ENCODE assay signal across 8 cellular contexts in the genomic region with DNA sequence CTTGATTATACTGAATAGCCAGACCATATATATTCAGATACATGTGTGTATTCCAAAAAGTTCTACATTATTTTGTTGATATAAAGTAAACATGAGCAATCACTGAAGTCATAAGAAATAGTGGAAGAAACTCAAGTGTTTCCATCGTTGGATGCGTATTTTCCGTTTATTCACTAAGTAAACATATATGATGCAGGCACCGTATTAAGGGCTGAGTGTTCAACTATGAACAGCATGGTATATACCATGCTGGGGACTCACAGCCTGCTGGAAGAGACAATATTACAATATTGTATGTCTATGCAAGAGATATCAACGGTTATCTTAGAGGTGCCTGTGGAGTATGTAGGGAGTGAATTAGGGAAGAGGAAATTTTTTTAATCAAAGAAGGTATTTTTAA. TPM values are rescaled to one million over a fixed set of nuclear protein-coding genes. Genes with fewer than 3 reads are reported as not detected.
A peak's percentile ranks its signal among the peaks of the same experiment; 100 is the strongest.
DNase-seq lines count a peak whose midpoint lies in the region; ATAC-seq, FAIRE-seq and TF ChIP-seq lines count a peak whose summit lies in the region.

No MANE protein-coding gene starts in this region.

- intact Hi-C loops in endothelial cell of umbilical vein (cut with micrococcal nuclease): loop anchor here (5.0 kb wide), 2 partner anchors 186 to 609 kb away; partner anchors contain the start of gene CMAS

- H3K27ac ChIP-seq in OCI-LY3 (ENCODE audit: low read length) (no peak overlapping the region), endothelial cell of umbilical vein (ENCODE audit: insufficient read depth, low read depth, low read length) (no peak overlapping the region), trophoblast cell (ENCODE audit: low read depth, low read length) (no peak overlapping the region)

- H4K12ac ChIP-seq in trophoblast cell (ENCODE audit: low read depth, low read length): no peak overlapping the region

- H2AK5ac ChIP-seq in trophoblast cell (ENCODE audit: low read length): no peak overlapping the region

- H4K20me1 ChIP-seq in OCI-LY3 (ENCODE audit: insufficient read depth, low read length) (peaks cover 12% of the 10 kb centered on the region; the same call in 1 of the 2 replicates), endothelial cell of umbilical vein (replicated peaks; ENCODE audit: control insufficient read depth, extremely low read depth, insufficient read depth, low read length) (no peaks in the 10 kb centered on the region)

- CTCF ChIA-PET in endothelial cell of umbilical vein (lab: Charles Lee): interaction anchor here (1.2 to 1.7 kb wide), 4 partner anchors 8 to 190 kb away, joined by 3 to 9 read pairs (median 6); no protein-coding TSS in a partner anchor

- H3K9ac ChIP-seq in OCI-LY3 (ENCODE audit: low read length): peak overlapping the region; percentile 98
- peak overlapping the region; percentile 90 for H3K9ac ChIP-seq in endothelial cell of umbilical vein (replicated peaks; ENCODE audit: extremely low read depth, insufficient read depth, low read length)
- no peak overlapping the region for H3K9ac ChIP-seq in trophoblast cell (ENCODE audit: low read length)

- DNase-seq in GM06990 (ENCODE audit: extremely low read depth, insufficient read length): no peak
- no peak for DNase-seq in endothelial cell of umbilical vein (ENCODE audit: low read depth, low spot score)
- peak in 1 of 2 donors; percentile 4 for DNase-seq in trophoblast cell
- no peak for DNase-seq in cerebellar nuclear complex (lab: John Stamatoyannopoulos, UW)
- no peak for DNase-seq in KBM-7

- H3K79me1 ChIP-seq in trophoblast cell (ENCODE audit: low read length): peaks cover 9% of the 10 kb centered on the region

- no peak for FAIRE-seq in endothelial cell of umbilical vein (lab: Jason Lieb, UNC)

- H3K23ac ChIP-seq in trophoblast cell (ENCODE audit: low read length): no peak overlapping the region

- H3K18ac ChIP-seq in trophoblast cell (ENCODE audit: low read length): no peak overlapping the region

- no peaks in the 10 kb centered on the region for H3K9me1 ChIP-seq in endothelial cell of umbilical vein (replicated peaks; ENCODE audit: control insufficient read depth, extremely low read depth, insufficient read depth, low read length)

- in situ Hi-C loops in KBM-7 (cut with MboI; ENCODE audit: low pct_unique_long_range_greater_than_20kb, low sequenced_read_pairs): no loop called here

- H2AFZ ChIP-seq in OCI-LY3 (ENCODE audit: low read depth, low read length): no peak overlapping the region
- no peak overlapping the region for H2AFZ ChIP-seq in endothelial cell of umbilical vein (ENCODE audit: low read depth, low read length)
- no peak overlapping the region for H2AFZ ChIP-seq in trophoblast cell (ENCODE audit: insufficient read depth, low read length, poor library complexity)

- H3K36me3 ChIP-seq in GM06990 (ENCODE audit: control insufficient read depth, insufficient read depth, low read length) (peaks cover 4% of the 10 kb centered on the region; the same call in 1 of the 2 replicates), OCI-LY3 (replicated peaks; ENCODE audit: low read depth, low read length) (peaks cover 19% of the 10 kb centered on the region), endothelial cell of umbilical vein (ENCODE audit: control insufficient read depth in 2 of 2, extremely low read depth in 1 of 2, insufficient read depth in 2 of 2, low read length in 2 of 2) (peaks cover 0 to 3% of the 10 kb centered on the region in 2 experiments), trophoblast cell (ENCODE audit: control insufficient read depth in 1 of 2, insufficient read depth in 2 of 2, low read length in 2 of 2) (no peaks in the 10 kb centered on the region)

- POLR2A ChIA-PET in endothelial cell of umbilical vein (lab: Charles Lee): no interaction called here

- no peak overlapping the region for H2BK12ac ChIP-seq in trophoblast cell (ENCODE audit: low read length)

- H3K14ac ChIP-seq in trophoblast cell (ENCODE audit: low read length): no peak overlapping the region

- TF ChIP-seq CTCF in GM06990 (IDR thresholded peaks at IDR 0.05; ENCODE audit: insufficient read depth, low read length, poor library complexity, severe bottlenecking) (no peak), OCI-LY3 (IDR thresholded peaks at IDR 0.05; ENCODE audit: low read depth, low read length) (no peak), endothelial cell of umbilical vein (IDR thresholded peaks at IDR 0.05; ENCODE audit: extremely low read depth in 1 of 2, insufficient read depth in 1 of 2, low read depth in 1 of 2, low read length in 2 of 2) (no peak)

- WGBS in trophoblast cell (ENCODE audit: extremely low coverage, insufficient coverage, insufficient read length): no CpG with 5 or more reads among the region's 5 CpGs

- BruUV-seq in endothelial cell of umbilical vein (replicated peaks; lab: Mats Ljungman, UMichigan): no TSS peak

- no peak for TF ChIP-seq POLR2A in endothelial cell of umbilical vein (IDR thresholded peaks at IDR 0.05; ENCODE audit: low read depth, low read length)

- H3K79me2 ChIP-seq in OCI-LY3 (ENCODE audit: low read length) (peaks cover 43% of the 10 kb centered on the region), endothelial cell of umbilical vein (ENCODE audit: control insufficient read depth, insufficient read depth, low read length) (peaks cover 5% of the 10 kb centered on the region), trophoblast cell (ENCODE audit: control insufficient read depth, insufficient read depth, low read length, poor library complexity) (peaks cover 5% of the 10 kb centered on the region)

- H3K4ac ChIP-seq in trophoblast cell (ENCODE audit: low read depth, low read length): no peak overlapping the region

- H3K9me3 ChIP-seq in OCI-LY3 (ENCODE audit: insufficient read depth, low read length): no peaks in the 10 kb centered on the region
- no peaks in the 10 kb centered on the region for H3K9me3 ChIP-seq in endothelial cell of umbilical vein (replicated peaks; ENCODE audit: control insufficient read depth, insufficient read depth, low read length)
- H3K9me3 ChIP-seq in trophoblast cell (ENCODE audit: insufficient read depth, low read depth, low read length): peaks cover 1% of the 10 kb centered on the region

- H3K4me2 ChIP-seq in OCI-LY3 (ENCODE audit: low read length): peak overlapping the region; percentile 66
- peak overlapping the region; percentile 60 for H3K4me2 ChIP-seq in endothelial cell of umbilical vein (ENCODE audit: insufficient read depth, low read length)
- peak overlapping the region; percentile 21 for H3K4me2 ChIP-seq in trophoblast cell (ENCODE audit: low read length)

- H4K91ac ChIP-seq in trophoblast cell (ENCODE audit: low read depth, low read length): no peak overlapping the region

- no peak overlapping the region for H2BK120ac ChIP-seq in trophoblast cell (ENCODE audit: insufficient read depth, low read length, poor library complexity)

- H4K8ac ChIP-seq in trophoblast cell (ENCODE audit: low read depth, low read length): no peak overlapping the region

- no peak for ATAC-seq in GM19452 (IDR thresholded peaks at IDR 0.05; ENCODE audit: unreplicated experiment)
- no peak for ATAC-seq in HG02763 (IDR thresholded peaks at IDR 0.05; ENCODE audit: unreplicated experiment)

- H3K4me1 ChIP-seq in OCI-LY3 (ENCODE audit: low read length) (peaks cover 12% of the 10 kb centered on the region), endothelial cell of umbilical vein (ENCODE audit: control insufficient read depth, extremely low read depth, insufficient read depth, low read length) (peaks cover 4% of the 10 kb centered on the region), trophoblast cell (ENCODE audit: control insufficient read depth in 1 of 2, insufficient read depth in 2 of 2, low read length in 2 of 2) (no peaks in the 10 kb centered on the region)

- dilution Hi-C loops in endothelial cell of umbilical vein (cut with MboI; ENCODE audit: extremely low pct_ligation_motif_present, low sequenced_read_pairs): no loop called here

- H3K27me3 ChIP-seq in GM06990 (replicated peaks; ENCODE audit: control insufficient read depth, insufficient read depth, low read length) (no peaks in the 10 kb centered on the region), OCI-LY3 (ENCODE audit: low read depth, low read length) (no peaks in the 10 kb centered on the region), endothelial cell of umbilical vein (ENCODE audit: control insufficient read depth in 2 of 2, insufficient read depth in 2 of 2, low read length in 2 of 2) (no peaks in the 10 kb centered on the region), trophoblast cell (ENCODE audit: insufficient read depth, low read length) (no peaks in the 10 kb centered on the region)

- peak overlapping the region; percentile 65 for H3K4me3 ChIP-seq in GM06990 (replicated peaks; ENCODE audit: low read depth, low read length)
- H3K4me3 ChIP-seq in OCI-LY3 (ENCODE audit: low read length): peak overlapping the region; percentile 92
- peak overlapping the region in 1 of 3 experiments; percentile 85 for H3K4me3 ChIP-seq in endothelial cell of umbilical vein (replicated peaks in 1 of 3; ENCODE audit: insufficient read depth in 1 of 3, low read depth in 1 of 3, low read length in 3 of 3)
- H3K4me3 ChIP-seq in trophoblast cell (ENCODE audit: low read depth, low read length): no peak overlapping the region

- no peak overlapping the region for H2BK5ac ChIP-seq in trophoblast cell (ENCODE audit: low read depth, low read length, poor library complexity)

TF ChIP-seq in endothelial cell of umbilical vein, 7 proteins besides CTCF, POLR2A, EP300 and RAD21 (continues in another document):
- TF ChIP-seq EZH2 (IDR thresholded peaks at IDR 0.05; ENCODE audit: borderline replicate concordance, low read depth, low read length, severe bottlenecking) (no peak), JUN (IDR thresholded peaks at IDR 0.05; ENCODE audit: borderline replicate concordance, insufficient read depth, insufficient read length, low read depth) (no peak), POLR2AphosphoS5 (IDR thresholded peaks at IDR 0.05; ENCODE audit: insufficient read depth, low read depth, low read length) (no peak), FOS (IDR thresholded peaks at IDR 0.05; ENCODE audit: borderline replicate concordance, insufficient read depth, low read length) (no peak), MYC (IDR thresholded peaks at IDR 0.05; ENCODE audit: low read depth, low read length) (no peak)
- TF ChIP-seq, protein P1, sequence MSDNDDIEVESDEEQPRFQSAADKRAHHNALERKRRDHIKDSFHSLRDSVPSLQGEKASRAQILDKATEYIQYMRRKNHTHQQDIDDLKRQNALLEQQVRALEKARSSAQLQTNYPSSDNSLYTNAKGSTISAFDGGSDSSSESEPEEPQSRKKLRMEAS (IDR thresholded peaks at IDR 0.05; ENCODE audit: insufficient read depth, insufficient read length): no peak

RNA-seq across cellular contexts. Expression of gene PYROXD1, which starts 1.2 kb away (rescaled TPM):
- total RNA-seq in endothelial cell of umbilical vein: 10.1 and 12.0 TPM in 2 replicates
- polyA plus RNA-seq in endothelial cell of umbilical vein: 3.7 and 5.3 TPM in 2 replicates
- polyA plus RNA-seq in endothelial cell of umbilical vein (2011; cell fraction: cytosol; rRNA removed): 4.3 and 4.7 TPM in 2 replicates
- 10.3 and 14.5 TPM in 2 replicates for polyA plus RNA-seq in endothelial cell of umbilical vein (2011; cell fraction: nucleus; rRNA removed)
- polyA plus RNA-seq in endothelial cell of umbilical vein (2012): 8.8 and 12.9 TPM in 2 replicates
- polyA minus RNA-seq in endothelial cell of umbilical vein: 10.0 and 10.6 TPM in 2 replicates
- 20.4 TPM for polyA minus RNA-seq in endothelial cell of umbilical vein (2011; cell fraction: cytosol; rRNA and poly(A)+ RNA removed)
- 25.2 and 26.8 TPM in 2 replicates for polyA minus RNA-seq in endothelial cell of umbilical vein (2011; cell fraction: nucleus; rRNA and poly(A)+ RNA removed)
- 7.3 and 7.8 TPM in 2 replicates for polyA plus RNA-seq in trophoblast cell (2013)
